Comparison of ENCODE assay signal across 9 cellular contexts in genomic region chr6:47047479-47048411, GRCh38. TPM values are rescaled to one million over a fixed set of nuclear protein-coding genes. Genes with fewer than 3 reads are reported as not detected.
DNase-seq lines count a peak whose midpoint lies in the region; ATAC-seq and TF ChIP-seq lines count a peak whose summit lies in the region.
"Had no signal": no experiment of that assay in that cellular context is flagged by ENCODE, and none has a peak within 500 bp of the region (broad histone marks: within the 10 kb centered on the region; RNA-seq: fewer than 3 reads in every experiment).

No MANE protein-coding gene starts in this region.

- TF ChIP-seq CTCF in OCI-LY3 (IDR thresholded peaks at IDR 0.05; ENCODE audit: low read depth, low read length) (peak; percentile 95), MCF 10A (IDR thresholded peaks at IDR 0.05; ENCODE audit: unreplicated experiment) (peak; percentile 74)

- no peaks in the 10 kb centered on the region for H3K36me3 Mint-ChIP-seq in activated CD4-positive, alpha-beta T cell treated with anti-CD3 and anti-CD28 coated beads for 36 hours (ENCODE audit: low read depth)
- peaks cover 7% of the 10 kb centered on the region for H3K36me3 Mint-ChIP-seq in MCF 10A (ENCODE audit: insufficient read depth, unreplicated experiment)

- H3K4me1 ChIP-seq in Karpas-422 (ENCODE audit: low read length) = no peaks in the 10 kb centered on the region
- peaks cover 4% of the 10 kb centered on the region for H3K4me1 ChIP-seq in OCI-LY3 (ENCODE audit: low read length)

- H3K4me3 Mint-ChIP-seq in activated CD4-positive, alpha-beta T cell treated with anti-CD3 and anti-CD28 coated beads for 36 hours = no peak overlapping the region
- no peak overlapping the region for H3K4me3 Mint-ChIP-seq in MCF 10A (ENCODE audit: unreplicated experiment)

- H3K27ac Mint-ChIP-seq in activated CD4-positive, alpha-beta T cell treated with anti-CD3 and anti-CD28 coated beads for 36 hours = no peak overlapping the region
- H3K27ac Mint-ChIP-seq in MCF 10A (ENCODE audit: low read depth, unreplicated experiment) = peak overlapping the region; percentile 5

- H4K20me1 ChIP-seq in Karpas-422 (ENCODE audit: insufficient read depth, low read depth, low read length) = no peaks in the 10 kb centered on the region
- H4K20me1 ChIP-seq in OCI-LY3 (ENCODE audit: insufficient read depth, low read length) = no peaks in the 10 kb centered on the region
- H4K20me1 ChIP-seq: BLaER1 treated with 17β-estradiol and CSF1 and Interleukin-3, amounts not matched to agents 10 nM and 100 nM had no signal

- H3K9me3 ChIP-seq in Karpas-422 (ENCODE audit: low read length) (no peaks in the 10 kb centered on the region), OCI-LY3 (ENCODE audit: insufficient read depth, low read length) (no peaks in the 10 kb centered on the region)
- H3K9me3 ChIP-seq: BLaER1 treated with 17β-estradiol and CSF1 and Interleukin-3, amounts not matched to agents 10 nM and 100 nM had no signal

- no peak overlapping the region for H3K27ac ChIP-seq in Karpas-422 (ENCODE audit: low read length)
- no peak overlapping the region for H3K27ac ChIP-seq in OCI-LY3 (ENCODE audit: low read length)
- H3K27ac ChIP-seq: BLaER1 treated with 17β-estradiol and CSF1 and Interleukin-3, amounts not matched to agents 10 nM and 100 nM had no signal

- intact Hi-C loops in activated CD4-positive, alpha-beta T cell treated with anti-CD3 and anti-CD28 coated beads for 36 hours (cut with DNase I, micrococcal nuclease) = loop anchor here (1.0 to 5.0 kb wide), 7 partner anchors 198 to 955 kb away; no protein-coding TSS in a partner anchor
- intact Hi-C loops in MCF 10A (cut with micrococcal nuclease) = loop anchor here (1.0 to 10.0 kb wide), 8 partner anchors 56 to 626 kb away; no protein-coding TSS in a partner anchor

- CTCF ChIA-PET in activated CD4-positive, alpha-beta T cell treated with anti-CD3 and anti-CD28 coated beads for 36 hours (lab: Charles Lee) = interaction anchor here (0.6 to 1.9 kb wide), 16 partner anchors 10 to 866 kb away, joined by 3 to 10 read pairs (median 3); no protein-coding TSS in a partner anchor
- CTCF ChIA-PET in MCF 10A (lab: Yijun Ruan, JAX) = interaction anchor here (0.5 to 3.8 kb wide), 29 partner anchors 11 to 681 kb away, joined by 3 to 38 read pairs (median 4); no protein-coding TSS in a partner anchor

- H3K79me2 ChIP-seq in Karpas-422 (ENCODE audit: low read length) = no peaks in the 10 kb centered on the region
- H3K79me2 ChIP-seq in OCI-LY3 (ENCODE audit: low read length) = no peaks in the 10 kb centered on the region

- peaks cover 10% of the 10 kb centered on the region for H3K27me3 Mint-ChIP-seq in activated CD4-positive, alpha-beta T cell treated with anti-CD3 and anti-CD28 coated beads for 36 hours
- H3K27me3 Mint-ChIP-seq in MCF 10A (ENCODE audit: insufficient read depth, unreplicated experiment) = no peaks in the 10 kb centered on the region

- peak; percentile 42 for DNase-seq in activated CD4-positive, alpha-beta T cell treated with anti-CD3 and anti-CD28 coated beads for 36 hours
- no peak for DNase-seq in activated CD4-positive, alpha-beta T cell treated with anti-CD3 and anti-CD28 coated beads, Interleukin-2, amount 50 U/mL, for 1 hour
- DNase-seq in Karpas-422 = peak; percentile 79
- DNase-seq in MCF 10A (ENCODE audit: unreplicated experiment) = peak; percentile 79
- DNase-seq in islet precursor cell = peak; percentile 90
- DNase-seq in stimulated activated CD4-positive, alpha-beta T cell treated with anti-CD3 and anti-CD28 coated beads, Interleukin-4, amount 100 ng/mL, for 24 hours = peak; percentile 16

- POLR2A ChIA-PET in activated CD4-positive, alpha-beta T cell treated with anti-CD3 and anti-CD28 coated beads for 36 hours (lab: Charles Lee) = no interaction called here
- POLR2A ChIA-PET in MCF 10A (lab: Yijun Ruan, JAX) = interaction anchor here (0.7 to 1.4 kb wide), 5 partner anchors 10 to 199 kb away, joined by 3 to 8 read pairs (median 4); no protein-coding TSS in a partner anchor

- no TSS peak for BruUV-seq in MCF 10A (replicated peaks; lab: Mats Ljungman, UMichigan)

- H3K4me3 ChIP-seq in Karpas-422 (ENCODE audit: low read length) (no peak overlapping the region), OCI-LY3 (ENCODE audit: low read length) (peak overlapping the region; percentile 48)
- H3K4me3 ChIP-seq: BLaER1 treated with 17β-estradiol and CSF1 and Interleukin-3, amounts not matched to agents 10 nM and 100 nM had no signal

- no peak overlapping the region for H3K9ac ChIP-seq in Karpas-422 (ENCODE audit: low read length)
- no peak overlapping the region for H3K9ac ChIP-seq in OCI-LY3 (ENCODE audit: low read length)
- H3K9ac ChIP-seq: BLaER1 treated with 17β-estradiol and CSF1 and Interleukin-3, amounts not matched to agents 10 nM and 100 nM had no signal

- H3K4me2 ChIP-seq in Karpas-422 (ENCODE audit: low read depth, low read length, poor library complexity, severe bottlenecking) (no peak overlapping the region), OCI-LY3 (ENCODE audit: low read length) (peak overlapping the region; percentile 64)

- H3K9me3 Mint-ChIP-seq in activated CD4-positive, alpha-beta T cell treated with anti-CD3 and anti-CD28 coated beads for 36 hours (ENCODE audit: low read depth) = no peaks in the 10 kb centered on the region
- no peaks in the 10 kb centered on the region for H3K9me3 Mint-ChIP-seq in MCF 10A (ENCODE audit: unreplicated experiment)

- H3K36me3 ChIP-seq in Karpas-422 (ENCODE audit: insufficient read depth, low read length) (no peaks in the 10 kb centered on the region), OCI-LY3 (replicated peaks; ENCODE audit: low read depth, low read length) (no peaks in the 10 kb centered on the region)
- H3K36me3 ChIP-seq: BLaER1 treated with 17β-estradiol and CSF1 and Interleukin-3, amounts not matched to agents 10 nM and 100 nM had no signal

- no peak overlapping the region for H2AFZ ChIP-seq in Karpas-422 (ENCODE audit: low read length)
- H2AFZ ChIP-seq in OCI-LY3 (ENCODE audit: low read depth, low read length) = no peak overlapping the region

- H3K4me1 Mint-ChIP-seq in activated CD4-positive, alpha-beta T cell treated with anti-CD3 and anti-CD28 coated beads for 36 hours = peaks cover 2% of the 10 kb centered on the region
- peaks cover 31% of the 10 kb centered on the region for H3K4me1 Mint-ChIP-seq in MCF 10A (ENCODE audit: insufficient read depth, unreplicated experiment)

- peak; percentile 72 for ATAC-seq in activated CD4-positive, alpha-beta T cell treated with anti-CD3 and anti-CD28 coated beads for 36 hours
- ATAC-seq in GM21528 (IDR thresholded peaks at IDR 0.05; ENCODE audit: low FRiP score, unreplicated experiment) = peak; percentile 75

- no peaks in the 10 kb centered on the region for H3K27me3 ChIP-seq in Karpas-422 (ENCODE audit: low read length)
- peaks cover 26% of the 10 kb centered on the region for H3K27me3 ChIP-seq in OCI-LY3 (ENCODE audit: low read depth, low read length)
- H3K27me3 ChIP-seq: BLaER1 treated with 17β-estradiol and CSF1 and Interleukin-3, amounts not matched to agents 10 nM and 100 nM had no signal

- no peaks in the 10 kb centered on the region for H3K9me2 ChIP-seq in Karpas-422 (replicated peaks; ENCODE audit: insufficient read depth, low read length)

RNA-seq across cellular contexts. Expression of gene ADGRF1, which starts 5.6 kb away (rescaled TPM):
- not detected for total RNA-seq in activated CD4-positive, alpha-beta T cell treated with anti-CD3 and anti-CD28 coated beads for 36 hours
- total RNA-seq in Karpas-422 (2014; rRNA removed; shearing (Covaris generic); ENCODE audit: low replicate concordance) = not detected in 2 replicates
- total RNA-seq in MCF 10A (2022) = 1.3 and 3.5 TPM in 2 replicates
